Comparison of ENCODE assay signal across 26 cellular contexts in genomic region chr13:30169442-30169841, GRCh38.
DNase-seq lines count a peak whose midpoint lies in the region; ATAC-seq, FAIRE-seq and TF ChIP-seq lines count a peak whose summit lies in the region.
"Had no signal": no experiment of that assay in that cellular context is flagged by ENCODE, and none has a peak within 500 bp of the region (broad histone marks: within the 10 kb centered on the region; RNA-seq: fewer than 3 reads in every experiment).

No MANE protein-coding gene starts in this region.

- H3K4me1 ChIP-seq in right atrium auricular region (no peaks in the 10 kb centered on the region), vagina (peaks cover 9% of the 10 kb centered on the region)
- peaks cover 0 to 19% of the 10 kb centered on the region in 2 donors for H3K4me1 ChIP-seq in naive thymus-derived CD4-positive, alpha-beta T cell (ENCODE audit: control insufficient read depth in 2 of 2, insufficient read depth in 2 of 2, low read length in 2 of 2)
- H3K4me1 ChIP-seq: Caco-2, stomach had no signal

- no peak for TF ChIP-seq POLR2A in vagina (IDR thresholded peaks at IDR 0.05)

- H3K27ac ChIP-seq in right atrium auricular region (no peak overlapping the region), vagina (peak overlapping the region; percentile 56)
- H3K27ac ChIP-seq in naive thymus-derived CD4-positive, alpha-beta T cell (ENCODE audit: low read depth, low read length), result no peak overlapping the region
- H3K27ac ChIP-seq: RWPE1, stomach had no signal

- no peak for DNase-seq in Right ventricle myocardium inferior (ENCODE audit: missing footprints)
- DNase-seq in right atrium auricular region (ENCODE audit: low spot score), result no peak
- no peak for DNase-seq in naive thymus-derived CD4-positive, alpha-beta T cell
- DNase-seq in vagina (ENCODE audit: extremely low spot score in 2 of 2), result no peak
- DNase-seq in HTR-8/SVneo (ENCODE audit: insufficient read length, low spot score), result no peak
- DNase-seq in mesothelial cell of epicardium (ENCODE audit: low spot score in 2 of 2, unreplicated experiment in 2 of 2), result no peak
- DNase-seq in HCEC 1CT, result no peak
- DNase-seq: activated CD4-positive, alpha-beta memory T cell treated with anti-CD3 and anti-CD28 coated beads, Interleukin-2, amount 10 ng/mL, durations not matched to agents 7 days and 5 days; activated naive CD4-positive, alpha-beta T cell treated with anti-CD3 and anti-CD28 coated beads, Interleukin-2, amount 10 ng/mL, durations not matched to agents 7 days and 5 days; aorta; Caco-2; caudate nucleus; KG1; MV-4-11; NCI-H526 treated with DMSO at 0.1 percent for 48 hours; nucleus accumbens; stomach; T-helper 9 cell had no signal

- H3K36me3 ChIP-seq in right atrium auricular region (no peaks in the 10 kb centered on the region), vagina (no peaks in the 10 kb centered on the region)
- no peaks in the 10 kb centered on the region for H3K36me3 ChIP-seq in naive thymus-derived CD4-positive, alpha-beta T cell (ENCODE audit: control insufficient read depth in 2 of 3, insufficient read depth in 3 of 3, low read length in 3 of 3)
- H3K36me3 ChIP-seq: stomach had no signal

- peaks cover 8 to 52% (median 42%) of the 10 kb centered on the region in 7 donors for H3K4me1 Mint-ChIP-seq in naive thymus-derived CD4-positive, alpha-beta T cell
- peaks cover 25% of the 10 kb centered on the region for H3K4me1 Mint-ChIP-seq in mesothelial cell of epicardium

- CTCF ChIA-PET in naive thymus-derived CD4-positive, alpha-beta T cell (lab: Charles Lee), result interaction anchor here (1.0 to 2.2 kb wide), 2 partner anchors 10 to 37 kb away, joined by 4 to 8 read pairs; no protein-coding TSS in a partner anchor

- intact Hi-C loops in Right ventricle myocardium inferior (cut with DNase I), result no loop called here
- intact Hi-C loops in naive thymus-derived CD4-positive, alpha-beta T cell (cut with micrococcal nuclease), result no loop called here
- intact Hi-C loops in vagina (cut with DNase I), result no loop called here

- no peak for FAIRE-seq in HTR-8/SVneo (lab: Jason Lieb, UNC)
- FAIRE-seq: A204.1 had no signal

- peak; percentile 26 for ATAC-seq in Right ventricle myocardium inferior
- ATAC-seq in esophagus mucosa, result peak; percentile 11
- ATAC-seq in naive thymus-derived CD4-positive, alpha-beta T cell, result no peak
- ATAC-seq: HCT116, SK-N-SH treated with all-trans-retinoic acid at 6 μM for 48 hours, WTC11 had no signal

- no peaks in the 10 kb centered on the region for H3K36me3 Mint-ChIP-seq in naive thymus-derived CD4-positive, alpha-beta T cell
- no peaks in the 10 kb centered on the region for H3K36me3 Mint-ChIP-seq in mesothelial cell of epicardium
- H3K36me3 Mint-ChIP-seq: activated naive CD4-positive, alpha-beta T cell treated with anti-CD3 and anti-CD28 coated beads, Interleukin-2, amount 10 ng/mL, durations not matched to agents 7 days and 5 days; type B pancreatic cell; WTC11 had no signal

- H3K27me3 ChIP-seq in right atrium auricular region, result no peaks in the 10 kb centered on the region
- H3K27me3 ChIP-seq in naive thymus-derived CD4-positive, alpha-beta T cell (ENCODE audit: control insufficient read depth in 2 of 2, insufficient read depth in 2 of 2, low read length in 2 of 2), result no peaks in the 10 kb centered on the region
- H3K27me3 ChIP-seq in vagina, result no peaks in the 10 kb centered on the region
- H3K27me3 ChIP-seq: stomach had no signal

- POLR2A ChIA-PET in naive thymus-derived CD4-positive, alpha-beta T cell (lab: Charles Lee), result interaction anchor here (0.6 to 1.2 kb wide), 2 partner anchors 294 to 1945 kb away, joined by 3 read pairs; no protein-coding TSS in a partner anchor

- no peak for TF ChIP-seq CTCF in right atrium auricular region (IDR thresholded peaks at IDR 0.05)
- no peak for TF ChIP-seq CTCF in vagina (IDR thresholded peaks at IDR 0.05)
- no peak for TF ChIP-seq CTCF in mesothelial cell of epicardium (IDR thresholded peaks at IDR 0.05; ENCODE audit: unreplicated experiment)

- no peaks in the 10 kb centered on the region for H3K9me3 ChIP-seq in right atrium auricular region
- no peaks in the 10 kb centered on the region for H3K9me3 ChIP-seq in naive thymus-derived CD4-positive, alpha-beta T cell (ENCODE audit: control insufficient read depth in 2 of 3, low read length in 3 of 3)
- H3K9me3 ChIP-seq in vagina, result no peaks in the 10 kb centered on the region
- H3K9me3 ChIP-seq: Caco-2, stomach had no signal

- H3K4me3 Mint-ChIP-seq in naive thymus-derived CD4-positive, alpha-beta T cell, result peak overlapping the region in 6 of 10 donors; percentile 14 to 42 (median 36)
- H3K4me3 Mint-ChIP-seq in mesothelial cell of epicardium, result no peak overlapping the region
- H3K4me3 Mint-ChIP-seq: activated CD4-positive, alpha-beta memory T cell treated with anti-CD3 and anti-CD28 coated beads, Interleukin-2, amount 10 ng/mL, durations not matched to agents 7 days and 5 days; activated naive CD4-positive, alpha-beta T cell treated with anti-CD3 and anti-CD28 coated beads, Interleukin-2, amount 10 ng/mL, durations not matched to agents 7 days and 5 days; dendritic cell treated with granulocyte-macrophage colony-stimulating factor and Interleukin-4, amounts not matched to agents 40 ng/mL and 50 ng/mL, for 4 days; type B pancreatic cell; WTC11 had no signal

- H3K4me3 ChIP-seq in right atrium auricular region (no peak overlapping the region), vagina (no peak overlapping the region)
- no peak overlapping the region for H3K4me3 ChIP-seq in naive thymus-derived CD4-positive, alpha-beta T cell (ENCODE audit: low read length)
- H3K4me3 ChIP-seq: stomach had no signal

- peaks cover 0 to 6% (median 0%) of the 10 kb centered on the region in 5 donors for H3K27me3 Mint-ChIP-seq in naive thymus-derived CD4-positive, alpha-beta T cell
- peaks cover 5% of the 10 kb centered on the region for H3K27me3 Mint-ChIP-seq in mesothelial cell of epicardium (ENCODE audit: low read depth)

- H3K27ac Mint-ChIP-seq in naive thymus-derived CD4-positive, alpha-beta T cell, result peak overlapping the region in 2 of 9 donors; percentile 40 to 53
- no peak overlapping the region for H3K27ac Mint-ChIP-seq in mesothelial cell of epicardium
- H3K27ac Mint-ChIP-seq: activated CD4-positive, alpha-beta memory T cell treated with anti-CD3 and anti-CD28 coated beads, Interleukin-2, amount 10 ng/mL, durations not matched to agents 7 days and 5 days; activated naive CD4-positive, alpha-beta T cell treated with anti-CD3 and anti-CD28 coated beads, Interleukin-2, amount 10 ng/mL, durations not matched to agents 7 days and 5 days; dendritic cell treated with granulocyte-macrophage colony-stimulating factor and Interleukin-4, amounts not matched to agents 40 ng/mL and 50 ng/mL, for 4 days; type B pancreatic cell; WTC11 had no signal

- H3K9me3 Mint-ChIP-seq in naive thymus-derived CD4-positive, alpha-beta T cell, result no peaks in the 10 kb centered on the region
- H3K9me3 Mint-ChIP-seq in mesothelial cell of epicardium, result no peaks in the 10 kb centered on the region
- H3K9me3 Mint-ChIP-seq: activated CD4-positive, alpha-beta memory T cell treated with anti-CD3 and anti-CD28 coated beads, Interleukin-2, amount 10 ng/mL, durations not matched to agents 7 days and 5 days; activated naive CD4-positive, alpha-beta T cell treated with anti-CD3 and anti-CD28 coated beads, Interleukin-2, amount 10 ng/mL, durations not matched to agents 7 days and 5 days; dendritic cell treated with granulocyte-macrophage colony-stimulating factor and Interleukin-4, amounts not matched to agents 40 ng/mL and 50 ng/mL, for 4 days; type B pancreatic cell; WTC11 had no signal
